1 cellular context compared by ENCODE assay signal in the genomic region with DNA sequence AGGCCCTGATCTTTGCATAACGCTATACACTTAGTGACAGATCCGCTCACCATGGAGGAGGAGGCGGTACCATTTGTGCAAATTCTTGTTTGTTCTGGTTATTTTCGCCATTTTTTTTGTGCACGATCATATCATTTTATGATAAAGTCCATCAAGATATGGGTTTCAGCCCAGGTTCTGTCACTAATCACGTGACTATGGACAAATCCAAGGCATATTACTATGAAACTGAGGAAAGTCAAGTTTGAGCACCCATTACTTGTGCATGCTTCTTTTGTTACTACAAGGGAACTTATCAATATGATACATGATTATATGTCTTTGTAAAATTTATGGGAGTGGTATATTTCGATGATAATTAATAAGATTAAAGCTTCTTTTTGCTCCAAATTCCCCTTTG.
A peak's percentile ranks its signal among the peaks of the same experiment; 100 is the strongest.
TF ChIP-seq lines count a peak whose summit lies in the region.

No MANE protein-coding gene starts in this region.

TF ChIP-seq in K562, 482 proteins besides CTCF, POLR2A, EP300 and RAD21:
- no peak for TF ChIP-seq RBM17 (IDR thresholded peaks at IDR 0.05; ENCODE audit: borderline replicate concordance, low read depth, low read length)
- TF ChIP-seq ETV1 (tag; conservative IDR thresholded peaks at IDR 0.05; ENCODE audit: low read depth): no peak
- TF ChIP-seq, protein P1, sequence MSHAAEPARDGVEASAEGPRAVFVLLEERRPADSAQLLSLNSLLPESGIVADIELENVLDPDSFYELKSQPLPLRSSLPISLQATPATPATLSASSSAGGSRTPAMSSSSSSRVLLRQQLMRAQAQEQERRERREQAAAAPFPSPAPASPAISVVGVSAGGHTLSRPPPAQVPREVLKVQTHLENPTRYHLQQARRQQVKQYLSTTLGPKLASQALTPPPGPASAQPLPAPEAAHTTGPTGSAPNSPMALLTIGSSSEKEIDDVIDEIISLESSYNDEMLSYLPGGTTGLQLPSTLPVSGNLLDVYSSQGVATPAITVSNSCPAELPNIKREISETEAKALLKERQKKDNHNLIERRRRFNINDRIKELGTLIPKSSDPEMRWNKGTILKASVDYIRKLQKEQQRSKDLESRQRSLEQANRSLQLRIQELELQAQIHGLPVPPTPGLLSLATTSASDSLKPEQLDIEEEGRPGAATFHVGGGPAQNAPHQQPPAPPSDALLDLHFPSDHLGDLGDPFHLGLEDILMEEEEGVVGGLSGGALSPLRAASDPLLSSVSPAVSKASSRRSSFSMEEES (CRISPR knock-in tag; IDR thresholded peaks at IDR 0.05): peak; percentile 60
- TF ChIP-seq TAF1 (IDR thresholded peaks at IDR 0.05; ENCODE audit: control insufficient read depth, extremely low read depth, insufficient read depth, low read length, severe bottlenecking): no peak
